ENCODE assay signal across 18 cellular contexts in genomic region chr5:116013207-116013777, GRCh38. TPM values are rescaled to one million over a fixed set of nuclear protein-coding genes. Genes with fewer than 3 reads are reported as not detected.
"Had no signal": no experiment of that assay in that cellular context is flagged by ENCODE, and none has a peak within 500 bp of the region (broad histone marks: within the 10 kb centered on the region; RNA-seq: fewer than 3 reads in every experiment).

No MANE protein-coding gene starts in this region.

- H3K4me3 ChIP-seq: pancreas, smooth muscle cell had no signal

- H3K27me3 ChIP-seq: pancreas had no signal

- H3K4me2 ChIP-seq: smooth muscle cell had no signal

- H3K36me3 Mint-ChIP-seq: stimulated activated memory B cell treated with anti-CD40 and anti-IgM and Interleukin-4, amounts not matched to agents 10 μg/mL and 1 μg/mL and 100 μg/mL, for 72 hours; T-cell had no signal

- H3K9me3 ChIP-seq: pancreas had no signal

- H3K27me3 Mint-ChIP-seq: stimulated activated memory B cell treated with anti-CD40 and anti-IgM and Interleukin-4, amounts not matched to agents 10 μg/mL and 1 μg/mL and 100 μg/mL, for 72 hours had no signal

- H3K27ac ChIP-seq: pancreas, WERI-Rb-1 had no signal

- H3K4me1 ChIP-seq: pancreas had no signal

- H3K36me3 ChIP-seq: pancreas, WERI-Rb-1 had no signal

- ATAC-seq: activated CD8-positive, alpha-beta T cell treated with anti-CD3 and anti-CD28 coated beads, Interleukin-2, amount 10 ng/mL, durations not matched to agents 7 days and 5 days; activated naive CD8-positive, alpha-beta T cell treated with anti-CD3 and anti-CD28 coated beads, Interleukin-2, amount 50 U/mL, for 24 hours; left colon; pancreas; stimulated activated memory B cell treated with anti-CD40 and anti-IgM and Interleukin-4, amounts not matched to agents 10 μg/mL and 1 μg/mL and 100 μg/mL, for 72 hours; T-cell had no signal

- DNase-seq: activated CD4-positive, alpha-beta T cell treated with anti-CD3 and anti-CD28 coated beads for 48 hours; activated CD8-positive, alpha-beta T cell treated with anti-CD3 and anti-CD28 coated beads, Interleukin-2, amount 10 ng/mL, durations not matched to agents 7 days and 5 days; activated naive CD4-positive, alpha-beta T cell treated with Interleukin-2 at 50 U/mL for 16 hours; activated naive CD8-positive, alpha-beta T cell treated with anti-CD3 and anti-CD28 coated beads, Interleukin-2, amount 50 U/mL, for 24 hours; cortex of kidney; effector memory CD4-positive, alpha-beta T cell; left colon; pancreas; retina; substantia nigra; T-cell; T1000; trophoblast cell; WERI-Rb-1 had no signal

- H3K4me3 Mint-ChIP-seq: activated CD8-positive, alpha-beta T cell treated with anti-CD3 and anti-CD28 coated beads, Interleukin-2, amount 10 ng/mL, durations not matched to agents 7 days and 5 days; activated naive CD8-positive, alpha-beta T cell treated with anti-CD3 and anti-CD28 coated beads, Interleukin-2, amount 50 U/mL, for 24 hours; central memory CD8-positive, alpha-beta T cell; neural crest cell; stimulated activated memory B cell treated with anti-CD40 and anti-IgM and Interleukin-4, amounts not matched to agents 10 μg/mL and 1 μg/mL and 100 μg/mL, for 72 hours; T-cell had no signal

- H3K4me1 Mint-ChIP-seq: activated naive CD8-positive, alpha-beta T cell treated with anti-CD3 and anti-CD28 coated beads, Interleukin-2, amount 50 U/mL, for 24 hours; central memory CD8-positive, alpha-beta T cell; neural crest cell; stimulated activated memory B cell treated with anti-CD40 and anti-IgM and Interleukin-4, amounts not matched to agents 10 μg/mL and 1 μg/mL and 100 μg/mL, for 72 hours; T-cell had no signal

- H3K9me3 Mint-ChIP-seq: activated naive CD8-positive, alpha-beta T cell treated with anti-CD3 and anti-CD28 coated beads, Interleukin-2, amount 50 U/mL, for 24 hours; central memory CD8-positive, alpha-beta T cell; neural crest cell; stimulated activated memory B cell treated with anti-CD40 and anti-IgM and Interleukin-4, amounts not matched to agents 10 μg/mL and 1 μg/mL and 100 μg/mL, for 72 hours; T-cell had no signal

- H3K27ac Mint-ChIP-seq: activated CD8-positive, alpha-beta T cell treated with anti-CD3 and anti-CD28 coated beads, Interleukin-2, amount 10 ng/mL, durations not matched to agents 7 days and 5 days; activated naive CD8-positive, alpha-beta T cell treated with anti-CD3 and anti-CD28 coated beads, Interleukin-2, amount 50 U/mL, for 24 hours; stimulated activated memory B cell treated with anti-CD40 and anti-IgM and Interleukin-4, amounts not matched to agents 10 μg/mL and 1 μg/mL and 100 μg/mL, for 72 hours; T-cell had no signal

RNA-seq across cellular contexts. Expression of gene ARL14EPL, which starts 19.0 kb away (rescaled TPM):
- total RNA-seq: activated CD8-positive, alpha-beta T cell treated with anti-CD3 and anti-CD28 coated beads, Interleukin-2, amount 10 ng/mL, durations not matched to agents 7 days and 5 days; left colon; neural crest cell; pancreas; smooth muscle cell; T-cell had no signal
- polyA plus RNA-seq: pancreas, smooth muscle cell had no signal

RNA-seq across cellular contexts. Expression of gene LVRN, which starts 51.0 kb away (rescaled TPM):
- total RNA-seq: activated CD8-positive, alpha-beta T cell treated with anti-CD3 and anti-CD28 coated beads, Interleukin-2, amount 10 ng/mL, durations not matched to agents 7 days and 5 days had no signal
